23 cellular contexts compared by ENCODE assay signal in the genomic region with DNA sequence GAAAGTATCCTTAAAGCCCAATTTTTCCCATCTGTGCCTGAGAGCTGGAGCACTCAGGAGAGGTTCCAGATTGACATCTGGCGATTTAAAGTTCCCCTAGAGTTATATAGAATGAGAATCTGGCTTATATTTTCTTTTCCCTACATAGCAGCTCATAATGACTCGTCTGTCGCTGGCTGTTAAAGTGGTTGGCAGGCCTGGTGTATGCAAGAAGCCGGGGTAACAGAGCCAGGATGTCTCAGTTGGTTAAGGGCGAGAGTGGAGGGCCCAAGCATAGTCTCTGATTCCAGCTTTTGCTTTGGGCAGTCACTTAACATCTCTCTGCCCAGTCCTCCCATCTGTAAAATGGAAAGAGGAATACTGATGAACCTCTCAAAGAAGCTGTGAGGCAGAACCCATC.
"Had no signal": no experiment of that assay in that cellular context is flagged by ENCODE, and none has a peak within 500 bp of the region (broad histone marks: within the 10 kb centered on the region; RNA-seq: fewer than 3 reads in every experiment).

No MANE protein-coding gene starts in this region.

- ATAC-seq: naive thymus-derived CD8-positive, alpha-beta T cell; natural killer cell treated with Interleukin-12 subunit alpha and Interleukin-12 subunit beta and Interleukin-15 and Interleukin-18, amount 100 ng/mL, for 72 hours; pancreas; psoas muscle; right cardiac atrium; right lobe of liver; stimulated activated effector memory CD8-positive, alpha-beta T cell treated with anti-CD3 and anti-CD28 coated beads, Interleukin-12 subunit alpha, Interleukin-12 subunit beta, amount 100 ng/mL, for 72 hours; stimulated activated naive B cell treated with anti-CD40 and anti-IgM and Interleukin-4, amounts not matched to agents 10 μg/mL and 1 μg/mL and 100 μg/mL, for 72 hours; upper lobe of right lung had no signal

- DNase-seq: naive thymus-derived CD8-positive, alpha-beta T cell; nephron progenitor cell; nucleus accumbens; pancreas; psoas muscle; right cardiac atrium; right lobe of liver; sigmoid colon; small intestine; stimulated activated CD4-positive, alpha-beta T cell treated with anti-CD3 and anti-CD28 coated beads, Interleukin-15, amount 100 ng/mL, for 24 hours; stimulated activated CD4-positive, alpha-beta T cell treated with anti-CD3 and anti-CD28 coated beads, Interleukin-2, amount 100 ng/mL, for 24 hours; stimulated activated CD4-positive, alpha-beta T cell treated with anti-CD3 and anti-CD28 coated beads, Interleukin-2, amount 100 ng/mL, for 48 hours; stimulated activated CD4-positive, alpha-beta T cell treated with anti-CD3 and anti-CD28 coated beads, Interleukin-4, amount 100 ng/mL, for 24 hours; stimulated activated naive B cell treated with anti-CD40 and anti-IgM and Interleukin-4, amounts not matched to agents 10 μg/mL and 1 μg/mL and 100 μg/mL, for 72 hours; stimulated activated naive CD4-positive, alpha-beta T cell treated with Interleukin-2 at 50 U/mL for 16 hours; stomach; testis; tibial artery; transverse colon; upper lobe of right lung; uterus had no signal
